Comparison of ENCODE assay signal across 6 cellular contexts in the genomic region with DNA sequence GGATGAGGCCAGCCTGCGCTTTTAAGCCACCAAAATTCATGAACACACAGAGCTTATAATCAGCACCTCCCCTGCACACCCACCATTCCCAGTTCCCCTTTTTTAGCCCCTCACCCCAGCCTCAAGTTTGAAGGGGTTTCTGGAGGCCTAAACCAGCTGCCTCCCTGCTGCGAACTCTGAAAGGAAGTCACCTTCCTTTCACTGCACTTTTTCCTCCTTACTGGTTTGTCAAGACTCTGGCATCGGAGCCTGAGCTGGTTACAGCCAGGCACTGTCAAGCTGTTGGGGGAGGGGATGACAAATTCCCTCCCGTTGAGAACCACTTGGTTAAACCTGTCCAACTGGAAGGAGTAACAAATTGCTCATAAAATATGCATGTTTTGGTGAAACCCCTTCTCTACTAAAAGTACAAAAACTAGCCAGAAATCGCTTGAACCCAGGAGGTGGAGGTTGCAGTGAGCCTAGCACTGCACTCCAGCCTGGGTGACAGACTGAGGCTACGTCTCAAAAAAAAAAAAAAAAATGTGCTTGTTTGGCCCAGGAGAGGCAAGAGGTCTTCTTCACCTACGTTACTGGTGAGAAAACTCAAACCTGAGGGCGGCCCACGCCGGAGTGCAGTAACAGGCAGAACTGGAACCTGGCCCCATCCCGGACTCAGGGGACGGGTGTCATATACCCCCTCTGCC. TPM values are rescaled to one million over a fixed set of nuclear protein-coding genes. Genes with fewer than 3 reads are reported as not detected.
DNase-seq lines count a peak whose midpoint lies in the region; ATAC-seq and TF ChIP-seq lines count a peak whose summit lies in the region.

No MANE protein-coding gene starts in this region.

- H3K9me2 ChIP-seq in OCI-LY7 (ENCODE audit: insufficient read depth, low read length), result no peaks in the 10 kb centered on the region

- intact Hi-C loops in activated CD4-positive, alpha-beta T cell treated with anti-CD3 and anti-CD28 coated beads, Interleukin-2, amount 10 ng/mL, durations not matched to agents 24 days and 14 days (cut with micrococcal nuclease), result loop anchor here (1.0 to 2.0 kb wide), 4 partner anchors 19 to 50 kb away; partner anchors contain the start of genes ABHD17A and CSNK1G2
- intact Hi-C loops in OCI-LY7 (cut with micrococcal nuclease; ENCODE audit: unreplicated experiment), result loop anchor here (1.0 to 10.0 kb wide), 4 partner anchors 7 to 180 kb away; no protein-coding TSS in a partner anchor

- TF ChIP-seq CTCF in OCI-LY7 (conservative IDR thresholded peaks at IDR 0.05; ENCODE audit: low read length) (no peak), gastroesophageal sphincter (IDR thresholded peaks at IDR 0.05) (no peak), thoracic aorta (IDR thresholded peaks at IDR 0.05) (no peak)

- H4K20me1 ChIP-seq in OCI-LY7 (ENCODE audit: insufficient read depth, low read length), result peaks cover 5% of the 10 kb centered on the region

- ATAC-seq in gastroesophageal sphincter (no peak), thoracic aorta (ENCODE audit: insufficient number of reproducible peaks, low FRiP score, low read depth) (peak; percentile 25), HG02759 (IDR thresholded peaks at IDR 0.05; ENCODE audit: unreplicated experiment) (no peak)

- H3K4me1 ChIP-seq in OCI-LY7 (ENCODE audit: insufficient read depth, low read length, poor library complexity, severe bottlenecking), result peaks cover 32% of the 10 kb centered on the region
- H3K4me1 ChIP-seq in gastroesophageal sphincter, result peaks cover 0 to 52% (median 4%) of the 10 kb centered on the region in 3 donors
- H3K4me1 ChIP-seq in thoracic aorta (ENCODE audit: control insufficient read depth in 1 of 2, low read depth in 2 of 2), result peaks cover 9 to 32% of the 10 kb centered on the region in 2 donors

- WGBS in gastroesophageal sphincter (ENCODE audit: low coverage in 1 of 2), 2 donors, result 54 to 56% methylated on average over 9 to 10 of the region's 12 CpGs

- H3K9me3 ChIP-seq in OCI-LY7 (ENCODE audit: low read length), result no peaks in the 10 kb centered on the region
- no peaks in the 10 kb centered on the region for H3K9me3 ChIP-seq in gastroesophageal sphincter
- H3K9me3 ChIP-seq in thoracic aorta, result no peaks in the 10 kb centered on the region

- BruUV-seq in OCI-LY7 (replicated peaks; lab: Mats Ljungman, UMichigan), result TSS peak; percentile 88

- no peak for TF ChIP-seq EP300 in gastroesophageal sphincter (IDR thresholded peaks at IDR 0.05)

- H3K27me3 ChIP-seq in gastroesophageal sphincter (no peaks in the 10 kb centered on the region), thoracic aorta (replicated peaks; ENCODE audit: insufficient read depth) (no peaks in the 10 kb centered on the region)

- H3K27me3 Mint-ChIP-seq in activated CD4-positive, alpha-beta T cell treated with anti-CD3 and anti-CD28 coated beads, Interleukin-2, amount 10 ng/mL, durations not matched to agents 24 days and 14 days, result no peaks in the 10 kb centered on the region

- H3K4me3 Mint-ChIP-seq in activated CD4-positive, alpha-beta T cell treated with anti-CD3 and anti-CD28 coated beads, Interleukin-2, amount 10 ng/mL, durations not matched to agents 24 days and 14 days, result peak overlapping the region; percentile 94

- H3K36me3 ChIP-seq in OCI-LY7 (ENCODE audit: insufficient read depth, low read length) (peaks cover 8% of the 10 kb centered on the region; the same call in 1 of the 2 replicates), gastroesophageal sphincter (no peaks in the 10 kb centered on the region), thoracic aorta (no peaks in the 10 kb centered on the region)

- H3K79me2 ChIP-seq in OCI-LY7 (ENCODE audit: insufficient read depth, low read depth, low read length), result peaks cover 36% of the 10 kb centered on the region

- no peaks in the 10 kb centered on the region for H3K9me3 Mint-ChIP-seq in activated CD4-positive, alpha-beta T cell treated with anti-CD3 and anti-CD28 coated beads, Interleukin-2, amount 10 ng/mL, durations not matched to agents 24 days and 14 days

- H3K27ac ChIP-seq in OCI-LY7 (ENCODE audit: low read depth, low read length, poor library complexity, severe bottlenecking) (peak overlapping the region; percentile 97), gastroesophageal sphincter (peak overlapping the region in 3 of 4 donors; percentile 88 to 91 (median 88)), thoracic aorta (peak overlapping the region; percentile 65 to 80)

- peak overlapping the region; percentile 61; the same call in 1 of the 2 replicates for H2AFZ ChIP-seq in OCI-LY7 (ENCODE audit: low read length)

- CTCF ChIA-PET in OCI-LY7 (lab: Charles Lee; ENCODE audit: unreplicated experiment), result no interaction called here

- DNase-seq in activated CD4-positive, alpha-beta T cell treated with anti-CD3 and anti-CD28 coated beads, Interleukin-2, amount 10 ng/mL, durations not matched to agents 24 days and 14 days, result peak; percentile 76
- DNase-seq in activated CD4-positive, alpha-beta T cell treated with anti-CD3 and anti-CD28 coated beads, Interleukin-2, amount 50 U/mL, for 1 hour, result no peak
- peak; percentile 90 for DNase-seq in OCI-LY7 (ENCODE audit: low spot score)
- no peak for DNase-seq in thoracic aorta (ENCODE audit: low spot score)

- POLR2A ChIA-PET in OCI-LY7 (lab: Charles Lee), result interaction anchor here (0.7 to 1.5 kb wide), 6 partner anchors 10 to 186 kb away, joined by 3 to 4 read pairs (median 3); no protein-coding TSS in a partner anchor

- peaks cover 32% of the 10 kb centered on the region for H3K4me1 Mint-ChIP-seq in activated CD4-positive, alpha-beta T cell treated with anti-CD3 and anti-CD28 coated beads, Interleukin-2, amount 10 ng/mL, durations not matched to agents 24 days and 14 days

- TF ChIP-seq POLR2A in gastroesophageal sphincter (IDR thresholded peaks at IDR 0.05), result no peak

- H3K4me2 ChIP-seq in OCI-LY7 (ENCODE audit: low read length), result peak overlapping the region; percentile 84

- H3K4me3 ChIP-seq in OCI-LY7 (ENCODE audit: low read depth, low read length, poor library complexity, severe bottlenecking) (peak overlapping the region; percentile 71), gastroesophageal sphincter (peak overlapping the region in 1 of 2 donors; percentile 73), thoracic aorta (peak overlapping the region; percentile 79)

- H3K27ac Mint-ChIP-seq in activated CD4-positive, alpha-beta T cell treated with anti-CD3 and anti-CD28 coated beads, Interleukin-2, amount 10 ng/mL, durations not matched to agents 24 days and 14 days, result peak overlapping the region; percentile 87

- peaks cover 5% of the 10 kb centered on the region for H3K36me3 Mint-ChIP-seq in activated CD4-positive, alpha-beta T cell treated with anti-CD3 and anti-CD28 coated beads, Interleukin-2, amount 10 ng/mL, durations not matched to agents 24 days and 14 days (ENCODE audit: low read depth)

RNA-seq across cellular contexts. Expression of gene ADAT3, which starts 0.7 kb away (rescaled TPM):
- 8.8 and 10.6 TPM in 2 replicates for total RNA-seq in activated CD4-positive, alpha-beta T cell treated with anti-CD3 and anti-CD28 coated beads, Interleukin-2, amount 10 ng/mL, durations not matched to agents 24 days and 14 days
- total RNA-seq in OCI-LY7 (2014; rRNA removed; shearing (Covaris generic)), result 5.6 and 7.9 TPM in 2 replicates
- total RNA-seq in OCI-LY7 (2022) (13.1 and 16.4 TPM in 2 replicates), gastroesophageal sphincter (1 to 10 TPM in 3 of 4 donors, under 1 TPM in 1; 0.47 to 4.2 (median 2.3) TPM), thoracic aorta (1 to 10 TPM; 3.9 to 8.4 TPM)

RNA-seq across cellular contexts. Expression of gene SCAMP4, which starts 0.7 kb away (rescaled TPM):
- 39.2 and 42.4 TPM in 2 replicates for total RNA-seq in activated CD4-positive, alpha-beta T cell treated with anti-CD3 and anti-CD28 coated beads, Interleukin-2, amount 10 ng/mL, durations not matched to agents 24 days and 14 days
- total RNA-seq in OCI-LY7 (2014; rRNA removed; shearing (Covaris generic)), result 13.4 and 21.3 TPM in 2 replicates
- 46.4 and 49.9 TPM in 2 replicates for total RNA-seq in OCI-LY7 (2022)
- total RNA-seq in gastroesophageal sphincter, result 10 to 100 TPM; 48.6 to 73.4 (median 58.1) TPM
- 10 to 100 TPM; 44.1 to 73.7 TPM for total RNA-seq in thoracic aorta

RNA-seq across cellular contexts. Expression of gene ABHD17A, which starts 19.2 kb away (rescaled TPM):
- 104 and 107 TPM in 2 replicates for total RNA-seq in activated CD4-positive, alpha-beta T cell treated with anti-CD3 and anti-CD28 coated beads, Interleukin-2, amount 10 ng/mL, durations not matched to agents 24 days and 14 days
- total RNA-seq in OCI-LY7 (2014; rRNA removed; shearing (Covaris generic)), result 98.7 and 130 TPM in 2 replicates
- 64.2 and 71.3 TPM in 2 replicates for total RNA-seq in OCI-LY7 (2022)
- total RNA-seq in gastroesophageal sphincter, result 100 to 1,000 TPM in 1 of 4 donors, 10 to 100 TPM in 3; 80.0 to 117 (median 91.0) TPM
- total RNA-seq in thoracic aorta, result 100 to 1,000 TPM in 1 of 2 donors, 10 to 100 TPM in 1; 96.8 to 143 TPM

RNA-seq across cellular contexts. Expression of gene CSNK1G2, which starts 36.4 kb away (rescaled TPM):
- 91.7 and 92.8 TPM in 2 replicates for total RNA-seq in activated CD4-positive, alpha-beta T cell treated with anti-CD3 and anti-CD28 coated beads, Interleukin-2, amount 10 ng/mL, durations not matched to agents 24 days and 14 days
- total RNA-seq in OCI-LY7 (2014; rRNA removed; shearing (Covaris generic)), result 133 and 151 TPM in 2 replicates
- total RNA-seq in OCI-LY7 (2022) (95.9 TPM in 2 replicates), gastroesophageal sphincter (10 to 100 TPM; 40.4 to 57.4 (median 46.2) TPM), thoracic aorta (10 to 100 TPM; 55.5 to 92.4 TPM)

RNA-seq across cellular contexts. Expression of gene KLF16, which starts 41.1 kb away (rescaled TPM):
- total RNA-seq in activated CD4-positive, alpha-beta T cell treated with anti-CD3 and anti-CD28 coated beads, Interleukin-2, amount 10 ng/mL, durations not matched to agents 24 days and 14 days, result 37.0 and 38.1 TPM in 2 replicates
- total RNA-seq in OCI-LY7 (2014; rRNA removed; shearing (Covaris generic)), result 9.4 and 9.6 TPM in 2 replicates
- total RNA-seq in OCI-LY7 (2022) (39.1 and 44.4 TPM in 2 replicates), gastroesophageal sphincter (1 to 10 TPM; 1.4 to 7.1 (median 5.5) TPM), thoracic aorta (10 to 100 TPM in 1 of 2 donors, 1 to 10 TPM in 1; 7.7 to 11.0 TPM)

Comparison
In these comparisons a context has a peak if more than half of its experiments do, and no peak if none do; other contexts are left out.
1. DNase-seq: peak in activated CD4-positive, alpha-beta T cell treated with anti-CD3 and anti-CD28 coated beads, Interleukin-2, amount 10 ng/mL, durations not matched to agents 24 days and 14 days (single experiment) and OCI-LY7 (single experiment); none in activated CD4-positive, alpha-beta T cell treated with anti-CD3 and anti-CD28 coated beads, Interleukin-2, amount 50 U/mL, for 1 hour (single experiment) and thoracic aorta (single experiment).
2. Peak in every context shown above with its lines, with median percentiles within 50 percentile points of each other: H3K27ac ChIP-seq.